ENCODE assay signal across 9 cellular contexts in genomic region chr3:130748520-130748919, GRCh38. TPM values are rescaled to one million over a fixed set of nuclear protein-coding genes. Genes with fewer than 3 reads are reported as not detected.
DNase-seq lines count a peak whose midpoint lies in the region; ATAC-seq, FAIRE-seq and TF ChIP-seq lines count a peak whose summit lies in the region.
"Had no signal": no experiment of that assay in that cellular context is flagged by ENCODE, and none has a peak within 500 bp of the region (broad histone marks: within the 10 kb centered on the region; RNA-seq: fewer than 3 reads in every experiment).

No MANE protein-coding gene starts in this region.

- peak overlapping the region in 3 of 4 donors; percentile 36 to 80 (median 79) for H3K27ac ChIP-seq in pancreas

- CTCF ChIA-PET in Caco-2 (lab: Charles Lee), result no interaction called here

- H3K36me3 Mint-ChIP-seq in Caco-2 (ENCODE audit: insufficient read depth, unreplicated experiment), result peaks cover 26% of the 10 kb centered on the region

- peaks cover 4% of the 10 kb centered on the region for H3K4me1 Mint-ChIP-seq in Caco-2 (ENCODE audit: low read depth, unreplicated experiment)

- TF ChIP-seq CTCF in Caco-2 (IDR thresholded peaks at IDR 0.05; ENCODE audit: insufficient read depth in 1 of 2, low read depth in 1 of 2, low read length in 1 of 2, severe bottlenecking in 1 of 2, unreplicated experiment in 1 of 2), result no peak
- TF ChIP-seq CTCF in NB4 (IDR thresholded peaks at IDR 0.05; ENCODE audit: low read depth, low read length), result no peak
- no peak for TF ChIP-seq CTCF in pancreas (IDR thresholded peaks at IDR 0.05)
- TF ChIP-seq CTCF in GM13977 (IDR thresholded peaks at IDR 0.05; ENCODE audit: extremely low read depth, insufficient read depth, missing control alignments), result no peak

- H3K27ac Mint-ChIP-seq in Caco-2 (ENCODE audit: unreplicated experiment), result peak overlapping the region; percentile 93

- no peaks in the 10 kb centered on the region for H3K9me3 Mint-ChIP-seq in Caco-2 (ENCODE audit: unreplicated experiment)

- peaks cover 5% of the 10 kb centered on the region for H3K27me3 Mint-ChIP-seq in Caco-2 (ENCODE audit: insufficient read depth, unreplicated experiment)

- H3K27me3 ChIP-seq in Caco-2 (replicated peaks; ENCODE audit: control insufficient read depth, insufficient read depth, low read length) (no peaks in the 10 kb centered on the region), pancreas (no peaks in the 10 kb centered on the region)

- DNase-seq in Caco-2 (no peak), NB4 (ENCODE audit: low read depth) (peak; percentile 9), pancreas (no peak), GM13977 (ENCODE audit: low spot score) (no peak), GDM1 (lab: John Stamatoyannopoulos, UW) (no peak), left ventricle myocardium superior (no peak)
- DNase-seq: MV-4-11 had no signal

- H3K36me3 ChIP-seq in Caco-2 (ENCODE audit: control insufficient read depth, insufficient read depth, low read length) (no peaks in the 10 kb centered on the region), pancreas (no peaks in the 10 kb centered on the region)

- no peak for TF ChIP-seq POLR2A in NB4 (IDR thresholded peaks at IDR 0.05; ENCODE audit: extremely low read depth, insufficient read length)

- ATAC-seq in pancreas (no peak), HG03442 (IDR thresholded peaks at IDR 0.05; ENCODE audit: unreplicated experiment) (no peak), left ventricle myocardium superior (no peak)

- POLR2A ChIA-PET in Caco-2 (lab: Charles Lee), result interaction anchor here (1.5 kb wide), 1 partner anchor 145 kb away, joined by 6 read pairs; the partner anchor contains the start of gene ATP2C1

- 53 to 65% methylated on average over 2 of the region's 2 CpGs for WGBS in pancreas, 2 donors

- peak; percentile 58 for FAIRE-seq in colon (lab: Jason Lieb, UNC)
- peak; percentile 64 for FAIRE-seq in pancreas (lab: Jason Lieb, UNC)

- in situ Hi-C loops in GM13977 (cut with MboI; ENCODE audit: low pct_unique_long_range_greater_than_20kb, low sequenced_read_pairs, unreplicated experiment), result no loop called here

- H3K9me3 ChIP-seq in Caco-2 (no peaks in the 10 kb centered on the region), pancreas (no peaks in the 10 kb centered on the region)

- H3K4me3 Mint-ChIP-seq in Caco-2 (ENCODE audit: unreplicated experiment), result no peak overlapping the region

- peaks cover 6% of the 10 kb centered on the region for H3K4me1 ChIP-seq in Caco-2
- peaks cover 8 to 22% (median 14%) of the 10 kb centered on the region in 3 donors for H3K4me1 ChIP-seq in pancreas

- intact Hi-C loops in Caco-2 (cut with micrococcal nuclease; ENCODE audit: unreplicated experiment), result loop anchor here (5.0 to 10.0 kb wide), 2 partner anchors 46 to 276 kb away; partner anchors contain the start of genes ASTE1 and NEK11
- intact Hi-C loops in pancreas (cut with DNase I), result no loop called here
- intact Hi-C loops in left ventricle myocardium superior (cut with micrococcal nuclease), result no loop called here

- H3K4me3 ChIP-seq in Caco-2 (ENCODE audit: low read depth, low read length) (no peak overlapping the region), NB4 (ENCODE audit: low read depth, low read length) (peak overlapping the region; percentile 64), pancreas (peak overlapping the region in 2 of 4 donors; percentile 70 to 76)

- no TSS peak for BruUV-seq in Caco-2 (replicated peaks; lab: Mats Ljungman, UMichigan)

RNA-seq across cellular contexts. Expression of gene PIK3R4, which starts 1.9 kb away (rescaled TPM):
- total RNA-seq in Caco-2 (2022) (20.0 and 23.1 TPM in 2 replicates), pancreas (10 to 100 TPM in 4 of 6 donors, 1 to 10 TPM in 2; 6.7 to 14.0 (median 10.6) TPM), left ventricle myocardium superior (13.9 TPM)
- polyA plus RNA-seq in pancreas, result 10 to 100 TPM; 15.6 to 16.6 TPM
